1 cellular context compared by ENCODE assay signal in the genomic region with DNA sequence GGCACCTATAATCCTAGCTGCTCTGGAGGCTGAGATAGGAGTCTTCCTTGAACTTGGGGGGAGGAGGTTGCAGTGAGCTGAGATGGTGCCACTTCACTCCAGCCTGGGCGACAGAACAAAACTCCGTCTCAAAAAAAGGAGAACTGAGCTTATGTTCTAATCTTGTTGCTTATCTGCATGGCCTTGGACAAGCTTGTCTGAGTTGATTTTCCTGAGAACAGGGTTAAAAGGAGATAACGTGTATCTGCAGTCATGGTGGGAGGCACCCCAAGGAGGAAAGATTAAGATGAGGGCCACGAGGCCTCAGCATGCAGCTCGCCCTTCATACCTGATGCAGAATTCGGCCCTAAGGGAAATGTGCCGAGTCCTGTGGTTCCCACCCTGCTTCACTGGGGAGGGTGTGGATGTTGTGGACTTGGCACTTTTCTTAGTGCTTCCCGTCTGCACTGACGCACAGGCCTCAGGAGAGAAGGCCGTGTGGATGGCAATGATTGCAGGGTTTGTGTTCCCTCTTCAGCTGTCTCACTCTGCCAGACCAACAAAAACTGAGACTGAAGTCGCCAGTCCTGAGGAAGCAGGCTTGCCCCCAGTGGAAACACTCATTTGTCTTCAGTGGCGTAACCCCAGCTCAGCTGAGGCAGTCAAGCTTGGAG.
TF ChIP-seq lines count a peak whose summit lies in the region.

No MANE protein-coding gene starts in this region.

TF ChIP-seq in GM12878, 131 proteins besides CTCF, POLR2A, EP300 and RAD21 (continued from another document):
- TF ChIP-seq, protein P1, sequence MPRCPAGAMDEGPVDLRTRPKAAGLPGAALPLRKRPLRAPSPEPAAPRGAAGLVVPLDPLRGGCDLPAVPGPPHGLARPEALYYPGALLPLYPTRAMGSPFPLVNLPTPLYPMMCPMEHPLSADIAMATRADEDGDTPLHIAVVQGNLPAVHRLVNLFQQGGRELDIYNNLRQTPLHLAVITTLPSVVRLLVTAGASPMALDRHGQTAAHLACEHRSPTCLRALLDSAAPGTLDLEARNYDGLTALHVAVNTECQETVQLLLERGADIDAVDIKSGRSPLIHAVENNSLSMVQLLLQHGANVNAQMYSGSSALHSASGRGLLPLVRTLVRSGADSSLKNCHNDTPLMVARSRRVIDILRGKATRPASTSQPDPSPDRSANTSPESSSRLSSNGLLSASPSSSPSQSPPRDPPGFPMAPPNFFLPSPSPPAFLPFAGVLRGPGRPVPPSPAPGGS (IDR thresholded peaks at IDR 0.05; ENCODE audit: borderline replicate concordance, insufficient read depth, low read depth, low read length, poor library complexity, severe bottlenecking) = peak; percentile 13
- TF ChIP-seq RELA (IDR thresholded peaks at IDR 0.05; ENCODE audit: borderline replicate concordance, partially characterized antibody) = no peak
- no peak for TF ChIP-seq PML (IDR thresholded peaks at IDR 0.05; ENCODE audit: low read length)
- TF ChIP-seq POLR2AphosphoS2 (IDR thresholded peaks at IDR 0.05; ENCODE audit: low read depth, low read length) = peak; percentile 46; the same call in 1 of the 2 replicates
